In the genomic region with DNA sequence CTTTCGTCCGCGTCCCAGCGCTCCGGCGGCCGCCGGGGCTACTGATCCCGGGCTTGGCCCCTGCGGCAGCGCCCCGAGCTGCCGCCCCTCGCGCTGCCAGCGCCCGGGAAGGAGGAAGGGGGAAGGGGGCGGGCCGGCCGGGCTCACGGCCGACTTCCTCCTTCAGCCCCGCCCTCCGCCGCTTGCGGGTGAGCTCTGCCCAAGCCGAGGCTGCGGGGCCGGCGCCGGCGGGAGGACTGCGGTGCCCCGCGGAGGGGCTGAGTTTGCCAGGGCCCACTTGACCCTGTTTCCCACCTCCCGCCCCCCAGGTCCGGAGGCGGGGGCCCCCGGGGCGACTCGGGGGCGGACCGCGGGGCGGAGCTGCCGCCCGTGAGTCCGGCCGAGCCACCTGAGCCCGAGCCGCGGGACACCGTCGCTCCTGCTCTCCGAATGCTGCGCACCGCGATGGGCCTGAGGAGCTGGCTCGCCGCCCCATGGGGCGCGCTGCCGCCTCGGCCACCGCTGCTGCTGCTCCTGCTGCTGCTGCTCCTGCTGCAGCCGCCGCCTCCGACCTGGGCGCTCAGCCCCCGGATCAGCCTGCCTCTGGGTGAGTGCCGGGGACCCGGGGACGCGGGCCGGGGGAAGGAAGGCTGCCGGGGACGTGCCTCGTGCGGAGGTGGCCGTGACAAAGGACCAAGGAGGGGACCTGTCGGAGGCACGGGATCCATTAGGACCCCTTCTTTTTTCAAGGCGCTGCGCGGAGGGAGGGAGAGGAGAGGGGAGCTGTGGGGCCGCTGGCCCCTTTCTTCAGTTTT, we compare ENCODE assay signal across 8 cellular contexts. TPM values are rescaled to one million over a fixed set of nuclear protein-coding genes. Genes with fewer than 3 reads are reported as not detected.
DNase-seq lines count a peak whose midpoint lies in the region; ATAC-seq and TF ChIP-seq lines count a peak whose summit lies in the region.

A gene with protein sequence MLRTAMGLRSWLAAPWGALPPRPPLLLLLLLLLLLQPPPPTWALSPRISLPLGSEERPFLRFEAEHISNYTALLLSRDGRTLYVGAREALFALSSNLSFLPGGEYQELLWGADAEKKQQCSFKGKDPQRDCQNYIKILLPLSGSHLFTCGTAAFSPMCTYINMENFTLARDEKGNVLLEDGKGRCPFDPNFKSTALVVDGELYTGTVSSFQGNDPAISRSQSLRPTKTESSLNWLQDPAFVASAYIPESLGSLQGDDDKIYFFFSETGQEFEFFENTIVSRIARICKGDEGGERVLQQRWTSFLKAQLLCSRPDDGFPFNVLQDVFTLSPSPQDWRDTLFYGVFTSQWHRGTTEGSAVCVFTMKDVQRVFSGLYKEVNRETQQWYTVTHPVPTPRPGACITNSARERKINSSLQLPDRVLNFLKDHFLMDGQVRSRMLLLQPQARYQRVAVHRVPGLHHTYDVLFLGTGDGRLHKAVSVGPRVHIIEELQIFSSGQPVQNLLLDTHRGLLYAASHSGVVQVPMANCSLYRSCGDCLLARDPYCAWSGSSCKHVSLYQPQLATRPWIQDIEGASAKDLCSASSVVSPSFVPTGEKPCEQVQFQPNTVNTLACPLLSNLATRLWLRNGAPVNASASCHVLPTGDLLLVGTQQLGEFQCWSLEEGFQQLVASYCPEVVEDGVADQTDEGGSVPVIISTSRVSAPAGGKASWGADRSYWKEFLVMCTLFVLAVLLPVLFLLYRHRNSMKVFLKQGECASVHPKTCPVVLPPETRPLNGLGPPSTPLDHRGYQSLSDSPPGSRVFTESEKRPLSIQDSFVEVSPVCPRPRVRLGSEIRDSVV (plus strand): TSS at position 181 of the 794 bp plus-strand sequence. CDS start 249 bp downstream, at position 430.

- peak within 1 kb of the TSS; percentile 11; the same call in 1 of the 2 replicates for H3K27ac ChIP-seq in SJSA1
- peak within 1 kb of the TSS; percentile 1 to 2 for H3K27ac ChIP-seq in thoracic aorta

- ATAC-seq in GM21360 (IDR thresholded peaks at IDR 0.05; ENCODE audit: unreplicated experiment) (peak; percentile 82), thoracic aorta (ENCODE audit: insufficient number of reproducible peaks, low FRiP score, low read depth) (peak; percentile 38)

- H3K4me3 ChIP-seq in SJSA1, result peak within 1 kb of the TSS; percentile 92
- H3K4me3 ChIP-seq in thoracic aorta, result peak within 1 kb of the TSS; percentile 85

- H3K4me1 ChIP-seq in SJSA1 (replicated peaks) (peaks cover 19% of the 10 kb centered on the region), thoracic aorta (ENCODE audit: control insufficient read depth in 1 of 2, low read depth in 2 of 2) (peaks cover 8 to 35% of the 10 kb centered on the region in 2 donors)

- no peak for TF ChIP-seq CTCF in thoracic aorta (IDR thresholded peaks at IDR 0.05)

- H3K9me3 ChIP-seq in SJSA1 (replicated peaks), result no peaks in the 10 kb centered on the region
- no peaks in the 10 kb centered on the region for H3K9me3 ChIP-seq in thoracic aorta

- H3K27me3 ChIP-seq in SJSA1 (replicated peaks) (no peaks in the 10 kb centered on the region), thoracic aorta (replicated peaks; ENCODE audit: insufficient read depth) (no peaks in the 10 kb centered on the region)

- peak; percentile 56 for DNase-seq in DMS114 treated with DMSO at 0.1 percent for 48 hours (lab: John Stamatoyannopoulos, UW; ENCODE audit: unreplicated experiment)
- DNase-seq in HUDEP-2 (lab: John Stamatoyannopoulos, UW; ENCODE audit: unreplicated experiment in 76 of 76), result peak in 43 of 76 experiments; percentile 11 to 64 (median 40)
- peak in 1 of 2 experiments; percentile 52 for DNase-seq in SJSA1 (ENCODE audit: low read depth in 1 of 2, low spot score in 2 of 2)
- peak; percentile 71 for DNase-seq in activated naive CD4-positive, alpha-beta T cell treated with Interleukin-2 at 50 U/mL for 16 hours
- peak; percentile 68 for DNase-seq in globus pallidus (ENCODE audit: low spot score)
- DNase-seq in occipital lobe (lab: John Stamatoyannopoulos, UW), result peak; percentile 38
- no peak for DNase-seq in thoracic aorta (ENCODE audit: low spot score)

- H3K36me3 ChIP-seq in SJSA1 (peaks cover 5% of the 10 kb centered on the region; the same call in 1 of the 2 replicates), thoracic aorta (no peaks in the 10 kb centered on the region)

RNA-seq across cellular contexts. Expression of the gene that starts here (rescaled TPM):
- 5.6 and 17.8 TPM in 2 replicates for total RNA-seq in SJSA1 (2014; rRNA removed; shearing (Covaris generic))
- 36.3 TPM for total RNA-seq in occipital lobe
- 10 to 100 TPM; 26.9 to 38.4 TPM for total RNA-seq in thoracic aorta
